Comparison of ENCODE assay signal across 19 cellular contexts in the genomic region with DNA sequence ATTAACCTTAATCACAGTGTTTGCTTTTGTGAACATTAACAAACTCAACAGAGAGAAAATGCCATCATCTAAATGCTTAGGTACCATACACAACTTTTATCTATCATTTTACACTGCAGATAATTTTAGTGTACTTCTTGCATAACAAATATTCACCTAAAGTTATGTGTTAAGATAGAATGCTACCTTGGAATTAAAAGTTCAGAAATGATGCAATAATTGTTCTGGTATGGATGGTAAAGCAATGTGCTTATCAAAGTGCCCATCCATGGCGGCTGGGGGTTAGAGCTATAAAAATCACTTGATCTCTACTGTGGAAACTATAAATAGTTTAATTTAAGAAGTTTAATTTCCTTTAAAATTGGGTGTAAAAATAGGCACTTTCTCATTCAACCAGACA.
"Had no signal": no experiment of that assay in that cellular context is flagged by ENCODE, and none has a peak within 500 bp of the region (broad histone marks: within the 10 kb centered on the region; RNA-seq: fewer than 3 reads in every experiment).

No MANE protein-coding gene starts in this region.

- DNase-seq: activated CD4-positive, alpha-beta T cell treated with anti-CD3 and anti-CD28 coated beads, Interleukin-2, amount 50 U/mL, for 4 hours; activated CD8-positive, alpha-beta memory T cell treated with anti-CD3 and anti-CD28 coated beads for 24 hours; activated CD8-positive, alpha-beta memory T cell treated with anti-CD3 and anti-CD28 coated beads, Interleukin-2, amount 50 U/mL, for 4 hours; activated naive CD4-positive, alpha-beta T cell treated with Interleukin-2 at 50 U/mL for 16 hours; amniotic stem cell; dorsolateral prefrontal cortex; glutamatergic neuron; kidney glomerular epithelial cell; left lung; naive B cell; retina; stimulated activated CD4-positive, alpha-beta T cell treated with anti-CD3 and anti-CD28 coated beads, Interleukin-2, amount 100 ng/mL, for 48 hours; stimulated activated CD8-positive, alpha-beta memory T cell treated with anti-CD3 and anti-CD28 coated beads, Interleukin-4, amount 100 ng/mL, for 48 hours; stimulated activated naive B cell treated with anti-CD40 and anti-IgM and Interleukin-4, amounts not matched to agents 10 μg/mL and 1 μg/mL and 100 μg/mL, for 72 hours; upper lobe of left lung had no signal

- H3K9me3 Mint-ChIP-seq: central memory CD8-positive, alpha-beta T cell; naive B cell; stimulated activated naive B cell treated with anti-CD40 and anti-IgM and Interleukin-4, amounts not matched to agents 10 μg/mL and 1 μg/mL and 100 μg/mL, for 72 hours; T-helper 2 cell treated with Interferon-gamma antibody and Interleukin-4, amounts not matched to agents 5 μg/mL and 100 μg/mL, for 36 hours had no signal

- ATAC-seq: activated CD4-positive, CD25-positive, alpha-beta regulatory T cell treated with anti-CD3 and anti-CD28 coated beads, Interleukin-2, amount 50 U/mL, for 24 hours; left lung; stimulated activated naive B cell treated with anti-CD40 and anti-IgM and Interleukin-4, amounts not matched to agents 10 μg/mL and 1 μg/mL and 100 μg/mL, for 72 hours had no signal

- H3K27me3 Mint-ChIP-seq: central memory CD8-positive, alpha-beta T cell; naive B cell; progenitor cell of endocrine pancreas; stimulated activated naive B cell treated with anti-CD40 and anti-IgM and Interleukin-4, amounts not matched to agents 10 μg/mL and 1 μg/mL and 100 μg/mL, for 72 hours had no signal

- H3K4me3 Mint-ChIP-seq: central memory CD8-positive, alpha-beta T cell; naive B cell; stimulated activated naive B cell treated with anti-CD40 and anti-IgM and Interleukin-4, amounts not matched to agents 10 μg/mL and 1 μg/mL and 100 μg/mL, for 72 hours had no signal

- H3K27ac Mint-ChIP-seq: progenitor cell of endocrine pancreas; stimulated activated naive B cell treated with anti-CD40 and anti-IgM and Interleukin-4, amounts not matched to agents 10 μg/mL and 1 μg/mL and 100 μg/mL, for 72 hours had no signal
